ENCODE assay signal across 23 cellular contexts in the genomic region with DNA sequence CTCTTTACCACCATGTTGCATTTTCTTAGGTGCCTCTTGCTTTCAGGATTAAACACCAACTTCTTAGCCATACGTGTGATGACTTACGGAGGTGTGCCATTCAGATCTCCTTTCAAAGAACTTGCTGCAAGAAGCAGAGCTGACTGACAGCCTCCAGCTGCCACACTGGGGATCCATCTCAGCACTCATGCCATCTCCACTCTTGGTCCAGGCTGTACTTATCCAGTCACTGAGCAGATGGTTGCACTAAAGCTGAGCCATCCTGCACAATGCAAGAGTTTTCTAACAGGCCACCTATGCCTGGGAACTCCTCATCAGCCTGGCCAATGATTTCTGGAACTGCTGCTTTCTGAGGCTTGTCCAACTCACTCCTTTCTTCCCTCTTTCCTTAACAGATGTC. TPM values are rescaled to one million over a fixed set of nuclear protein-coding genes. Genes with fewer than 3 reads are reported as not detected.
A peak's percentile ranks its signal among the peaks of the same experiment; 100 is the strongest.
DNase-seq lines count a peak whose midpoint lies in the region; ATAC-seq, FAIRE-seq and TF ChIP-seq lines count a peak whose summit lies in the region.
"Had no signal": no experiment of that assay in that cellular context is flagged by ENCODE, and none has a peak within 500 bp of the region (broad histone marks: within the 10 kb centered on the region; RNA-seq: fewer than 3 reads in every experiment).

No MANE protein-coding gene starts in this region.

- no peak overlapping the region for H3K27ac ChIP-seq in neural progenitor cell
- no peak overlapping the region for H3K27ac ChIP-seq in gastrocnemius medialis
- H3K27ac ChIP-seq: 22Rv1; A549; BLaER1 treated with 17β-estradiol and CSF1 and Interleukin-3, amounts not matched to agents 10 nM and 100 nM; C4-2B had no signal

- H3K4me3 Mint-ChIP-seq in neural progenitor cell: no peak overlapping the region
- H3K4me3 Mint-ChIP-seq: B cell; CD4-positive, alpha-beta T cell; CD8-positive, alpha-beta T cell had no signal

- no peak for FAIRE-seq in frontal cortex (lab: Jason Lieb, UNC)
- FAIRE-seq: A549, D721Med, G401.6, GM12891, GM19239 had no signal

- no peaks in the 10 kb centered on the region for H3F3A ChIP-seq in neural progenitor cell (ENCODE audit: low read depth)

- no peaks in the 10 kb centered on the region for H3K9me3 Mint-ChIP-seq in neural progenitor cell
- H3K9me3 Mint-ChIP-seq: CD4-positive, alpha-beta T cell; CD8-positive, alpha-beta T cell had no signal

- H3K4me1 ChIP-seq in neural progenitor cell (no peaks in the 10 kb centered on the region), gastrocnemius medialis (peaks cover 26 to 31% of the 10 kb centered on the region in 2 donors)
- H3K4me1 ChIP-seq: A549, Caco-2 had no signal

- H3K27ac Mint-ChIP-seq in neural progenitor cell: no peak overlapping the region
- H3K27ac Mint-ChIP-seq: B cell; CD4-positive, alpha-beta T cell; CD8-positive, alpha-beta T cell had no signal

- H3K36me3 Mint-ChIP-seq in neural progenitor cell: no peaks in the 10 kb centered on the region
- H3K36me3 Mint-ChIP-seq: CD8-positive, alpha-beta T cell had no signal

- H3K79me2 ChIP-seq in neural progenitor cell (ENCODE audit: low read depth): no peaks in the 10 kb centered on the region

- TF ChIP-seq CTCF in neural progenitor cell (IDR thresholded peaks at IDR 0.05): no peak
- TF ChIP-seq CTCF in gastrocnemius medialis (IDR thresholded peaks at IDR 0.05 in 4 of 5, conservative IDR thresholded peaks at IDR 0.05 in 1 of 5): no peak

- H3K9me3 ChIP-seq in neural progenitor cell (ENCODE audit: low read depth) (no peaks in the 10 kb centered on the region), gastrocnemius medialis (no peaks in the 10 kb centered on the region)
- H3K9me3 ChIP-seq: A549; BLaER1 treated with 17β-estradiol and CSF1 and Interleukin-3, amounts not matched to agents 10 nM and 100 nM; Caco-2 had no signal

- TF ChIP-seq POLR2A in gastrocnemius medialis (IDR thresholded peaks at IDR 0.05): no peak

- H3K4me2 ChIP-seq in neural progenitor cell: no peak overlapping the region
- H3K4me2 ChIP-seq: A549; BLaER1 treated with 17β-estradiol and CSF1 and Interleukin-3, amounts not matched to agents 10 nM and 100 nM had no signal

- H3K4me3 ChIP-seq in neural progenitor cell: no peak overlapping the region
- H3K4me3 ChIP-seq in gastrocnemius medialis: no peak overlapping the region
- H3K4me3 ChIP-seq: A549; BLaER1 treated with 17β-estradiol and CSF1 and Interleukin-3, amounts not matched to agents 10 nM and 100 nM had no signal

- no peak overlapping the region for H3K9ac ChIP-seq in neural progenitor cell
- H3K9ac ChIP-seq: BLaER1 treated with 17β-estradiol and CSF1 and Interleukin-3, amounts not matched to agents 10 nM and 100 nM had no signal

- H3K27me3 ChIP-seq in neural progenitor cell: no peaks in the 10 kb centered on the region
- H3K27me3 ChIP-seq in gastrocnemius medialis: no peaks in the 10 kb centered on the region
- H3K27me3 ChIP-seq: BLaER1 treated with 17β-estradiol and CSF1 and Interleukin-3, amounts not matched to agents 10 nM and 100 nM had no signal

- no peaks in the 10 kb centered on the region for H3K4me1 Mint-ChIP-seq in neural progenitor cell
- H3K4me1 Mint-ChIP-seq: B cell had no signal

- DNase-seq in NCI-H524 (lab: John Stamatoyannopoulos, UW) (peak; percentile 47 to 81), NCI-H524 treated with DMSO at 0.1 percent for 48 hours (lab: John Stamatoyannopoulos, UW) (no peak), neural progenitor cell (ENCODE audit: low spot score) (no peak), gastrocnemius medialis (peak; percentile 10 to 28), frontal cortex (ENCODE audit: low spot score in 2 of 2) (no peak)
- DNase-seq in activated CD4-positive, CD25-positive, alpha-beta regulatory T cell (lab: John Stamatoyannopoulos, UW): no peak
- DNase-seq: AML-193; Caco-2; Calu3; CD4-positive, alpha-beta T cell; CD8-positive, alpha-beta T cell; DMS79 treated with DMSO at 0.1 percent for 48 hours; GF-D8 had no signal

- in situ Hi-C loops in gastrocnemius medialis (cut with MboI; ENCODE audit: low sequenced_read_pairs in 4 of 4): no loop called here

- H2AFZ ChIP-seq in neural progenitor cell (replicated peaks): peak overlapping the region; percentile 13

- peak; percentile 55 to 64 for ATAC-seq in gastrocnemius medialis
- ATAC-seq: A549; CD8-positive, alpha-beta T cell had no signal

- H3K36me3 ChIP-seq in neural progenitor cell (no peaks in the 10 kb centered on the region), gastrocnemius medialis (no peaks in the 10 kb centered on the region)
- H3K36me3 ChIP-seq: BLaER1 treated with 17β-estradiol and CSF1 and Interleukin-3, amounts not matched to agents 10 nM and 100 nM had no signal

- H3K27me3 Mint-ChIP-seq in neural progenitor cell (ENCODE audit: insufficient read depth, low read depth): peaks cover 2% of the 10 kb centered on the region

- intact Hi-C loops in gastrocnemius medialis (cut with DNase I; ENCODE audit: low total_unique reads): no loop called here

- no peaks in the 10 kb centered on the region for H4K20me1 ChIP-seq in neural progenitor cell (ENCODE audit: low read depth)
- H4K20me1 ChIP-seq: BLaER1 treated with 17β-estradiol and CSF1 and Interleukin-3, amounts not matched to agents 10 nM and 100 nM had no signal

RNA-seq across cellular contexts. Expression of gene KIF6, which starts 31.4 kb away (rescaled TPM):
- total RNA-seq in neural progenitor cell (ENCODE audit: low replicate concordance) (0.59 and 2.7 TPM in 2 replicates), gastrocnemius medialis (not detected), frontal cortex (1.2 TPM)
- total RNA-seq: B cell; Caco-2; CD4-positive, alpha-beta T cell; CD8-positive, alpha-beta T cell had no signal

RNA-seq across cellular contexts. Expression of gene DAAM2, which starts 35.6 kb away (rescaled TPM):
- total RNA-seq in neural progenitor cell (ENCODE audit: low replicate concordance): 2.1 and 3.2 TPM in 2 replicates
- 10 to 100 TPM; 25.9 to 84.0 (median 48.5) TPM for total RNA-seq in gastrocnemius medialis
- total RNA-seq in frontal cortex: 5.3 TPM
- total RNA-seq: A172; B cell; Caco-2; Calu3; CD4-positive, alpha-beta T cell; CD8-positive, alpha-beta T cell had no signal

Comparison
In these comparisons a context has a peak if more than half of its experiments do, and no peak if none do; other contexts are left out.
1. DNase-seq: peak in NCI-H524 (2 of 2) and gastrocnemius medialis (2 of 2); none in NCI-H524 treated with DMSO at 0.1 percent for 48 hours (single experiment), neural progenitor cell (single experiment), frontal cortex (0 of 2) and activated CD4-positive, CD25-positive, alpha-beta regulatory T cell (0 of 4).